Comparison of ENCODE assay signal across 10 cellular contexts in genomic region chr4:33649015-33649414, GRCh38.
DNase-seq lines count a peak whose midpoint lies in the region; ATAC-seq lines count a peak whose summit lies in the region.
"Had no signal": no experiment of that assay in that cellular context is flagged by ENCODE, and none has a peak within 500 bp of the region (broad histone marks: within the 10 kb centered on the region; RNA-seq: fewer than 3 reads in every experiment).

No MANE protein-coding gene starts in this region.

- ATAC-seq in GM18517 (IDR thresholded peaks at IDR 0.05; ENCODE audit: unreplicated experiment): no peak

- peak; percentile 32 for DNase-seq in A172 (ENCODE audit: low spot score)
- peak; percentile 60 for DNase-seq in H4 (ENCODE audit: low spot score)
- peak; percentile 0 for DNase-seq in SW480 (ENCODE audit: low spot score)
- DNase-seq in glomerular visceral epithelial cell (ENCODE audit: extremely low spot score): peak; percentile 26
- DNase-seq in globus pallidus (ENCODE audit: low spot score): no peak
- DNase-seq in NCI-H2227 treated with DMSO at 0.1 percent for 48 hours (lab: John Stamatoyannopoulos, UW): no peak
- no peak for DNase-seq in NCI-H1694 treated with DMSO at 0.1 percent for 48 hours (lab: John Stamatoyannopoulos, UW)
- DNase-seq: activated CD8-positive, alpha-beta memory T cell treated with anti-CD3 and anti-CD28 coated beads, Interleukin-2, amount 50 U/mL, for 4 hours; NCI-H1092 treated with DMSO at 0.1 percent for 48 hours had no signal

Comparison
In these comparisons a context has a peak if more than half of its experiments do, and no peak if none do; other contexts are left out.
1. DNase-seq: peak in A172 (single experiment), H4 (single experiment), SW480 (single experiment) and glomerular visceral epithelial cell (single experiment); none in globus pallidus (single experiment), NCI-H2227 treated with DMSO at 0.1 percent for 48 hours (single experiment) and NCI-H1694 treated with DMSO at 0.1 percent for 48 hours (single experiment).